In genomic region chr1:18647681-18648214, GRCh38 we compare ENCODE assay signal across 20 cellular contexts. TPM values are rescaled to one million over a fixed set of nuclear protein-coding genes. Genes with fewer than 3 reads are reported as not detected.
DNase-seq lines count a peak whose midpoint lies in the region; ATAC-seq and TF ChIP-seq lines count a peak whose summit lies in the region.
"Had no signal": no experiment of that assay in that cellular context is flagged by ENCODE, and none has a peak within 500 bp of the region (broad histone marks: within the 10 kb centered on the region; RNA-seq: fewer than 3 reads in every experiment).

No MANE protein-coding gene starts in this region.

- peak overlapping the region; percentile 1 for H3K27ac ChIP-seq in thymus (ENCODE audit: low read depth)

- H3K36me3 Mint-ChIP-seq in WTC11: no peaks in the 10 kb centered on the region
- H3K36me3 Mint-ChIP-seq in naive thymus-derived CD8-positive, alpha-beta T cell: peaks cover 0 to 9% (median 3%) of the 10 kb centered on the region in 3 donors
- H3K36me3 Mint-ChIP-seq: CD4-positive, CD25-positive, alpha-beta regulatory T cell; CD8-positive, alpha-beta memory T cell; IgD-negative memory B cell had no signal

- H3K4me3 ChIP-seq in thymus (ENCODE audit: low read length): no peak overlapping the region
- H3K4me3 ChIP-seq: HAP-1 had no signal

- H3K4me1 Mint-ChIP-seq in WTC11: peaks cover 76% of the 10 kb centered on the region
- peaks cover 41 to 81% (median 56%) of the 10 kb centered on the region in 4 donors for H3K4me1 Mint-ChIP-seq in naive thymus-derived CD8-positive, alpha-beta T cell

- CTCF ChIA-PET in WTC11 (lab: Charles Lee): interaction anchor here (0.6 to 1.3 kb wide), 5 partner anchors 25 to 227 kb away, joined by 3 to 5 read pairs (median 4); no protein-coding TSS in a partner anchor

- peaks cover 63% of the 10 kb centered on the region for H3K4me1 ChIP-seq in thymus (ENCODE audit: control insufficient read depth, insufficient read depth, low read length)
- H3K4me1 ChIP-seq: BE2C, HAP-1 had no signal

- no peaks in the 10 kb centered on the region for H3K9me3 Mint-ChIP-seq in WTC11
- H3K9me3 Mint-ChIP-seq in naive thymus-derived CD8-positive, alpha-beta T cell: peaks cover 0 to 2% (median 0%) of the 10 kb centered on the region in 9 donors
- H3K9me3 Mint-ChIP-seq: CD4-positive, CD25-positive, alpha-beta regulatory T cell; CD8-positive, alpha-beta memory T cell had no signal

- H3K36me3 ChIP-seq in thymus (ENCODE audit: control insufficient read depth, insufficient read depth): no peaks in the 10 kb centered on the region
- H3K36me3 ChIP-seq: BE2C, HAP-1 had no signal

- DNase-seq in GM20000 (ENCODE audit: low spot score): peak; percentile 35
- DNase-seq in WTC11 (ENCODE audit: low spot score): no peak
- DNase-seq in naive thymus-derived CD8-positive, alpha-beta T cell: no peak
- no peak for DNase-seq in NCI-H2196 (lab: John Stamatoyannopoulos, UW; ENCODE audit: unreplicated experiment)
- no peak for DNase-seq in kidney tubule cell (ENCODE audit: low spot score)
- DNase-seq in NCI-H2227 (lab: John Stamatoyannopoulos, UW; ENCODE audit: unreplicated experiment): no peak
- DNase-seq: BE2C; C1 segment of cervical spinal cord; CD4-positive, CD25-positive, alpha-beta regulatory T cell; CD8-positive, alpha-beta memory T cell; COR-L47; DMS 273 treated with DMSO at 0.1 percent for 48 hours; GDM1; GOT3; KBM-7 had no signal

- no peak for ATAC-seq in WTC11
- no peak for ATAC-seq in naive thymus-derived CD8-positive, alpha-beta T cell

- TF ChIP-seq CTCF in GM20000 (IDR thresholded peaks at IDR 0.05; ENCODE audit: extremely low read depth, missing control alignments): no peak
- no peak for TF ChIP-seq CTCF in WTC11 (IDR thresholded peaks at IDR 0.05)

- peaks cover 97% of the 10 kb centered on the region for H3K27me3 Mint-ChIP-seq in WTC11 (ENCODE audit: low read depth)
- peaks cover 36 to 72% (median 54%) of the 10 kb centered on the region in 5 donors for H3K27me3 Mint-ChIP-seq in naive thymus-derived CD8-positive, alpha-beta T cell

- H3K27me3 ChIP-seq in thymus (ENCODE audit: control insufficient read depth, insufficient read depth): peaks cover 19% of the 10 kb centered on the region

- H3K27ac Mint-ChIP-seq in WTC11: no peak overlapping the region
- no peak overlapping the region for H3K27ac Mint-ChIP-seq in naive thymus-derived CD8-positive, alpha-beta T cell
- H3K27ac Mint-ChIP-seq: CD4-positive, CD25-positive, alpha-beta regulatory T cell; CD8-positive, alpha-beta memory T cell; IgD-negative memory B cell had no signal

- 33% methylated on average over 3 of the region's 3 CpGs for WGBS in thymus

- POLR2A ChIA-PET in WTC11 (lab: Charles Lee): interaction anchor here (0.6 kb wide), 1 partner anchor 22 kb away, joined by 3 read pairs; no protein-coding TSS in a partner anchor
- POLR2A ChIA-PET in naive thymus-derived CD8-positive, alpha-beta T cell (lab: Charles Lee): interaction anchor here (0.7 kb wide), 1 partner anchor 9 kb away, joined by 3 read pairs; no protein-coding TSS in a partner anchor

- 0 out of 2 replicates have a peak overlapping the region, but pooled peaks have one; percentile 25 for H3K4me3 Mint-ChIP-seq in WTC11
- H3K4me3 Mint-ChIP-seq in naive thymus-derived CD8-positive, alpha-beta T cell: peak overlapping the region in 6 of 10 donors; percentile 27 to 73 (median 40)
- H3K4me3 Mint-ChIP-seq: CD8-positive, alpha-beta memory T cell; IgD-negative memory B cell had no signal

- no peaks in the 10 kb centered on the region for H3K9me3 ChIP-seq in thymus (ENCODE audit: control insufficient read depth)
- H3K9me3 ChIP-seq: BE2C, HAP-1 had no signal

TF ChIP-seq in WTC11, 78 proteins besides CTCF, POLR2A, EP300 and RAD21 (continues in another document):
- TF ChIP-seq TEAD4 (CRISPR knock-in tag; IDR thresholded peaks at IDR 0.05) (no peak), IRF1 (CRISPR knock-in tag; IDR thresholded peaks at IDR 0.05) (no peak), ZNF396 (CRISPR knock-in tag; IDR thresholded peaks at IDR 0.05; ENCODE audit: borderline replicate concordance) (no peak), E2F5 (CRISPR knock-in tag; IDR thresholded peaks at IDR 0.05) (no peak), ZMAT4 (CRISPR knock-in tag; IDR thresholded peaks at IDR 0.05) (no peak), ZSCAN18 (CRISPR knock-in tag; IDR thresholded peaks at IDR 0.05) (no peak), IRF2 (CRISPR knock-in tag; IDR thresholded peaks at IDR 0.05; ENCODE audit: borderline replicate concordance, low read depth) (no peak), ATF1 (CRISPR knock-in tag; IDR thresholded peaks at IDR 0.05) (no peak), GRHL2 (CRISPR knock-in tag; IDR thresholded peaks at IDR 0.05; ENCODE audit: insufficient replicate concordance, severe bottlenecking) (no peak), HMGA2 (CRISPR knock-in tag; IDR thresholded peaks at IDR 0.05) (no peak), FOXP4 (CRISPR knock-in tag; IDR thresholded peaks at IDR 0.05) (no peak), AR (CRISPR knock-in tag; IDR thresholded peaks at IDR 0.05) (no peak), SOX15 (CRISPR knock-in tag; IDR thresholded peaks at IDR 0.05) (no peak)

RNA-seq across cellular contexts. Expression of gene PAX7, which starts 17.1 kb away (rescaled TPM):
- total RNA-seq in WTC11 (2021): 0.24 to 0.73 TPM (median 0.37 TPM) in 3 replicates
- not detected for total RNA-seq in naive thymus-derived CD8-positive, alpha-beta T cell
- not detected for polyA plus RNA-seq in naive thymus-derived CD8-positive, alpha-beta T cell
- 0.11 TPM for polyA plus RNA-seq in thymus
- total RNA-seq: A172; CD4-positive, CD25-positive, alpha-beta regulatory T cell; CD8-positive, alpha-beta memory T cell; HepG2 had no signal
- polyA plus RNA-seq: CD4-positive, CD25-positive, alpha-beta regulatory T cell; CD8-positive, alpha-beta memory T cell; HepG2; IgD-negative memory B cell had no signal
